ENCODE assay signal across 30 cellular contexts in the genomic region with DNA sequence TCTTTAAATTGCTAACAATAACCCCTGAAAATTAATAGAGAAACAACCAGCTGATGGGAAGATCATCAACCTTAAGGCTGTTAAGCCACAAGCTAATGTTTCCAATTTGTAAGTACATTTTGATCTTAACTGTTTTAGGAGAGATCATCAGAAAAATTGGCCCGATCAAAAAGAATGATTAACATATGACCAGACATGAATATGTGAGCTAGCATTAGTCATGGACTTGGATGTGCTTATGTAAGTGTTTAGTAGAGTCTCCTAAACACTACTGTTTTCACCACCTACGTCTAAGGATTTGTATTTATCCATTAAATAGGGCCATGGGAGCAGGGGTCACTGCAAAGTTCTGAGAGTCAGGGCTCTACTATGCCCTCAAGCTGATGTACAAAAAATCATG. TPM values are rescaled to one million over a fixed set of nuclear protein-coding genes. Genes with fewer than 3 reads are reported as not detected.
"Had no signal": no experiment of that assay in that cellular context is flagged by ENCODE, and none has a peak within 500 bp of the region (broad histone marks: within the 10 kb centered on the region; RNA-seq: fewer than 3 reads in every experiment).

No MANE protein-coding gene starts in this region.

- ATAC-seq: activated naive CD4-positive, alpha-beta T cell treated with anti-CD3 and anti-CD28 coated beads, Interleukin-2, amount 50 U/mL, for 72 hours; activated T-cell treated with anti-CD3 and anti-CD28 coated beads, Interleukin-2, amount 50 U/mL, for 4 hours; pancreas; psoas muscle; stimulated activated naive B cell treated with anti-CD40 and anti-IgM and Interleukin-4, amounts not matched to agents 10 μg/mL and 1 μg/mL and 100 μg/mL, for 72 hours; T-helper 17 cell had no signal

- H3K9me3 Mint-ChIP-seq: activated CD4-positive, alpha-beta memory T cell treated with anti-CD3 and anti-CD28 coated beads, Interleukin-2, amount 10 ng/mL, durations not matched to agents 7 days and 5 days; activated CD4-positive, alpha-beta T cell treated with anti-CD3 and anti-CD28 coated beads, Interleukin-2, amount 10 ng/mL, durations not matched to agents 24 days and 14 days; activated naive CD4-positive, alpha-beta T cell treated with anti-CD3 and anti-CD28 coated beads, Interleukin-2, amount 50 U/mL, for 72 hours; activated T-cell treated with anti-CD3 and anti-CD28 coated beads, Interleukin-2, amount 50 U/mL, for 4 hours; central memory CD8-positive, alpha-beta T cell; mesothelial cell of epicardium; naive B cell; stimulated activated naive B cell treated with anti-CD40 and anti-IgM and Interleukin-4, amounts not matched to agents 10 μg/mL and 1 μg/mL and 100 μg/mL, for 72 hours had no signal

- FAIRE-seq: kidney, pancreas had no signal

- DNase-seq: activated CD4-positive, alpha-beta memory T cell treated with anti-CD3 and anti-CD28 coated beads, Interleukin-2, amount 10 ng/mL, durations not matched to agents 7 days and 5 days; activated CD4-positive, alpha-beta T cell treated with anti-CD3 and anti-CD28 coated beads, Interleukin-2, amount 10 ng/mL, durations not matched to agents 24 days and 14 days; activated CD4-positive, CD25-positive, alpha-beta regulatory T cell treated with anti-CD3 and anti-CD28 coated beads, Interleukin-2, amount 50 U/mL, for 72 hours; activated CD8-positive, alpha-beta memory T cell treated with anti-CD3 and anti-CD28 coated beads, Interleukin-2, amount 50 U/mL, for 48 hours; activated naive CD4-positive, alpha-beta T cell; activated T-cell treated with anti-CD3 and anti-CD28 coated beads, Interleukin-2, amount 50 U/mL, for 4 hours; dermis blood vessel endothelial cell; effector CD4-positive, alpha-beta T cell; esophagus squamous epithelium; head of caudate nucleus; hippocampal formation; kidney; naive B cell; nephron progenitor cell; pancreas; psoas muscle; stimulated activated CD4-positive, alpha-beta T cell treated with anti-CD3 and anti-CD28 coated beads, Interleukin-15, amount 100 ng/mL, for 24 hours; stimulated activated CD4-positive, alpha-beta T cell treated with anti-CD3 and anti-CD28 coated beads, Interleukin-2, amount 100 ng/mL, for 24 hours; stimulated activated naive B cell treated with anti-CD40 and anti-IgM and Interleukin-4, amounts not matched to agents 10 μg/mL and 1 μg/mL and 100 μg/mL, for 72 hours; stomach; T-helper 17 cell; T1000; thyroid gland; upper lobe of left lung had no signal

- H3K27me3 Mint-ChIP-seq: activated CD4-positive, alpha-beta memory T cell treated with anti-CD3 and anti-CD28 coated beads, Interleukin-2, amount 10 ng/mL, durations not matched to agents 7 days and 5 days; activated CD4-positive, alpha-beta T cell treated with anti-CD3 and anti-CD28 coated beads, Interleukin-2, amount 10 ng/mL, durations not matched to agents 24 days and 14 days; central memory CD8-positive, alpha-beta T cell; naive B cell; stimulated activated naive B cell treated with anti-CD40 and anti-IgM and Interleukin-4, amounts not matched to agents 10 μg/mL and 1 μg/mL and 100 μg/mL, for 72 hours; T-helper 17 cell had no signal

- H3K9me3 ChIP-seq: breast epithelium, esophagus squamous epithelium, pancreas, psoas muscle, stomach, thyroid gland, upper lobe of left lung had no signal

- H3K4me3 Mint-ChIP-seq: activated CD4-positive, alpha-beta memory T cell treated with anti-CD3 and anti-CD28 coated beads, Interleukin-2, amount 10 ng/mL, durations not matched to agents 7 days and 5 days; activated T-cell treated with anti-CD3 and anti-CD28 coated beads, Interleukin-2, amount 50 U/mL, for 4 hours; central memory CD8-positive, alpha-beta T cell; mesothelial cell of epicardium; naive B cell; nephron progenitor cell; stimulated activated naive B cell treated with anti-CD40 and anti-IgM and Interleukin-4, amounts not matched to agents 10 μg/mL and 1 μg/mL and 100 μg/mL, for 72 hours; T-helper 17 cell had no signal

- H3K27me3 ChIP-seq: breast epithelium, esophagus squamous epithelium, pancreas, stomach, thyroid gland, upper lobe of left lung had no signal

- H3K27ac ChIP-seq: breast epithelium, epithelial cell of prostate, esophagus squamous epithelium, pancreas, psoas muscle, stomach, thyroid gland, upper lobe of left lung had no signal

- H3K27ac Mint-ChIP-seq: activated CD4-positive, alpha-beta memory T cell treated with anti-CD3 and anti-CD28 coated beads, Interleukin-2, amount 10 ng/mL, durations not matched to agents 7 days and 5 days; activated CD4-positive, alpha-beta T cell treated with anti-CD3 and anti-CD28 coated beads, Interleukin-2, amount 10 ng/mL, durations not matched to agents 24 days and 14 days; activated naive CD4-positive, alpha-beta T cell treated with anti-CD3 and anti-CD28 coated beads, Interleukin-2, amount 50 U/mL, for 72 hours; mesothelial cell of epicardium; naive B cell; nephron progenitor cell; stimulated activated naive B cell treated with anti-CD40 and anti-IgM and Interleukin-4, amounts not matched to agents 10 μg/mL and 1 μg/mL and 100 μg/mL, for 72 hours had no signal

- H3K4me3 ChIP-seq: breast epithelium, esophagus squamous epithelium, pancreas, psoas muscle, stomach, thyroid gland, upper lobe of left lung had no signal

RNA-seq across cellular contexts. Expression of a gene that starts 36.3 kb away (rescaled TPM):
- total RNA-seq: activated CD4-positive, alpha-beta memory T cell treated with anti-CD3 and anti-CD28 coated beads, Interleukin-2, amount 10 ng/mL, durations not matched to agents 7 days and 5 days; activated CD4-positive, alpha-beta T cell treated with anti-CD3 and anti-CD28 coated beads, Interleukin-2, amount 10 ng/mL, durations not matched to agents 24 days and 14 days; activated naive CD4-positive, alpha-beta T cell treated with anti-CD3 and anti-CD28 coated beads, Interleukin-2, amount 50 U/mL, for 72 hours; activated T-cell treated with anti-CD3 and anti-CD28 coated beads, Interleukin-2, amount 50 U/mL, for 4 hours; breast epithelium; dermis blood vessel endothelial cell; kidney; lower leg skin; mesothelial cell of epicardium; psoas muscle; stomach; T-helper 17 cell; thyroid gland; upper lobe of left lung had no signal
- polyA plus RNA-seq: pancreas, psoas muscle, stomach had no signal
